In genomic region chr10:113227045-113227444, GRCh38 we compare ENCODE assay signal across 16 cellular contexts.
"Had no signal": no experiment of that assay in that cellular context is flagged by ENCODE, and none has a peak within 500 bp of the region (broad histone marks: within the 10 kb centered on the region; RNA-seq: fewer than 3 reads in every experiment).

No MANE protein-coding gene starts in this region.

- H3K79me2 ChIP-seq: hepatocyte had no signal

- H3K27me3 ChIP-seq: hepatocyte, left lung, right lobe of liver, stomach, thyroid gland had no signal

- DNase-seq: effector memory CD4-positive, alpha-beta T cell; erythroblast; head of caudate nucleus; left cardiac atrium; left lung; lower lobe of right lung; nephron progenitor cell; nucleus accumbens; right lobe of liver; stimulated activated CD8-positive, alpha-beta memory T cell treated with anti-CD3 and anti-CD28 coated beads, Interleukin-4, amount 100 ng/mL, for 48 hours; stimulated activated naive CD4-positive, alpha-beta T cell treated with Interleukin-2 at 50 U/mL for 16 hours; stomach had no signal

- H3K36me3 ChIP-seq: left lung, lower lobe of right lung, prostate gland, right lobe of liver, stomach, thyroid gland had no signal

- H3K4me1 ChIP-seq: left lung, lower lobe of right lung, prostate gland, right lobe of liver had no signal

- H3K4me3 ChIP-seq: hepatocyte, left lung, lower lobe of right lung, prostate gland, right lobe of liver, smooth muscle cell, stomach, thyroid gland had no signal

- H2AFZ ChIP-seq: hepatocyte had no signal

- H3K4me2 ChIP-seq: hepatocyte, smooth muscle cell had no signal

- H3K9me3 ChIP-seq: left lung, lower lobe of right lung, prostate gland, right lobe of liver, stomach, thyroid gland had no signal

- ATAC-seq: left lung, lower lobe of right lung, right lobe of liver had no signal
